8 cellular contexts compared by ENCODE assay signal in genomic region chr2:19899853-19900525, GRCh38. TPM values are rescaled to one million over a fixed set of nuclear protein-coding genes. Genes with fewer than 3 reads are reported as not detected.
DNase-seq lines count a peak whose midpoint lies in the region; ATAC-seq, FAIRE-seq and TF ChIP-seq lines count a peak whose summit lies in the region.

No MANE protein-coding gene starts in this region.

- peak overlapping the region; percentile 96 for H3K27ac Mint-ChIP-seq in Caco-2 (ENCODE audit: unreplicated experiment)

- peak overlapping the region; percentile 83; the same call in 1 of the 2 replicates for H2AFZ ChIP-seq in OCI-LY7 (ENCODE audit: low read length)

- peak overlapping the region; percentile 61 for H3K4me3 ChIP-seq in Caco-2 (ENCODE audit: low read depth, low read length)
- peak overlapping the region; percentile 89 for H3K4me3 ChIP-seq in OCI-LY7 (ENCODE audit: low read depth, low read length, poor library complexity, severe bottlenecking)
- H3K4me3 ChIP-seq in retinal pigment epithelial cell (ENCODE audit: low read length) = peak overlapping the region; percentile 72
- H3K4me3 ChIP-seq in testis = peak overlapping the region in 1 of 2 donors; percentile 83

- peaks cover 12% of the 10 kb centered on the region for H3K4me1 Mint-ChIP-seq in Caco-2 (ENCODE audit: low read depth, unreplicated experiment)

- no peaks in the 10 kb centered on the region for H3K9me2 ChIP-seq in OCI-LY7 (ENCODE audit: insufficient read depth, low read length)

- intact Hi-C loops in Caco-2 (cut with micrococcal nuclease; ENCODE audit: unreplicated experiment) = loop anchor here (2.0 kb wide), 1 partner anchor 33 kb away; no protein-coding TSS in a partner anchor
- intact Hi-C loops in OCI-LY7 (cut with micrococcal nuclease; ENCODE audit: unreplicated experiment) = loop anchor here (2.0 to 10.0 kb wide), 4 partner anchors 451 to 1338 kb away; partner anchors contain the start of genes LDAH, PUM2 and RDH14
- intact Hi-C loops in testis (cut with DNase I; ENCODE audit: low total_unique reads) = no loop called here

- H3K27me3 ChIP-seq in Caco-2 (replicated peaks; ENCODE audit: control insufficient read depth, insufficient read depth, low read length) (no peaks in the 10 kb centered on the region), testis (no peaks in the 10 kb centered on the region)

- BruUV-seq in Caco-2 (replicated peaks; lab: Mats Ljungman, UMichigan) = no TSS peak
- no TSS peak for BruUV-seq in OCI-LY7 (replicated peaks; lab: Mats Ljungman, UMichigan)

- POLR2A ChIA-PET in Caco-2 (lab: Charles Lee) = no interaction called here
- POLR2A ChIA-PET in OCI-LY7 (lab: Charles Lee) = interaction anchor here (0.5 to 1.0 kb wide), 8 partner anchors 8 to 120 kb away, joined by 3 to 4 read pairs (median 3); no protein-coding TSS in a partner anchor

- TF ChIP-seq CTCF in Caco-2 (IDR thresholded peaks at IDR 0.05; ENCODE audit: insufficient read depth in 1 of 2, low read depth in 1 of 2, low read length in 1 of 2, severe bottlenecking in 1 of 2, unreplicated experiment in 1 of 2) (no peak), OCI-LY7 (conservative IDR thresholded peaks at IDR 0.05; ENCODE audit: low read length) (no peak), retinal pigment epithelial cell (conservative IDR thresholded peaks at IDR 0.05; ENCODE audit: low read depth, low read length) (no peak), testis (IDR thresholded peaks at IDR 0.05) (no peak)

- H3K9me3 ChIP-seq in Caco-2 (no peaks in the 10 kb centered on the region), OCI-LY7 (ENCODE audit: low read length) (no peaks in the 10 kb centered on the region), testis (no peaks in the 10 kb centered on the region)

- H3K36me3 ChIP-seq in Caco-2 (ENCODE audit: control insufficient read depth, insufficient read depth, low read length) (no peaks in the 10 kb centered on the region), OCI-LY7 (ENCODE audit: insufficient read depth, low read length) (peaks cover 5% of the 10 kb centered on the region; the same call in 1 of the 2 replicates), testis (ENCODE audit: low read depth, missing control alignments) (no peaks in the 10 kb centered on the region)

- TF ChIP-seq POLR2A in testis (IDR thresholded peaks at IDR 0.05) = no peak

- peaks cover 21% of the 10 kb centered on the region for H3K36me3 Mint-ChIP-seq in Caco-2 (ENCODE audit: insufficient read depth, unreplicated experiment)

- 0 out of 2 replicates have a peak, but pooled peaks cover 8% of the 10 kb centered on the region for H4K20me1 ChIP-seq in OCI-LY7 (ENCODE audit: insufficient read depth, low read length)

- no peak for FAIRE-seq in RCC 7860 (lab: Jason Lieb, UNC)

- ATAC-seq in GM21367 (IDR thresholded peaks at IDR 0.05; ENCODE audit: unreplicated experiment) = peak; percentile 34

- peaks cover 63% of the 10 kb centered on the region for H3K79me2 ChIP-seq in OCI-LY7 (ENCODE audit: insufficient read depth, low read depth, low read length)

- no peaks in the 10 kb centered on the region for H3K27me3 Mint-ChIP-seq in Caco-2 (ENCODE audit: insufficient read depth, unreplicated experiment)

- H3K4me3 Mint-ChIP-seq in Caco-2 (ENCODE audit: unreplicated experiment) = peak overlapping the region; percentile 81

- DNase-seq in Caco-2 = no peak
- peak; percentile 12 for DNase-seq in OCI-LY7 (ENCODE audit: low spot score)
- DNase-seq in epithelial cell of prostate (ENCODE audit: low read depth, low spot score) = no peak
- DNase-seq in retinal pigment epithelial cell (ENCODE audit: low read depth) = no peak
- DNase-seq in DMS114 treated with DMSO at 0.1 percent for 48 hours (lab: John Stamatoyannopoulos, UW; ENCODE audit: unreplicated experiment) = no peak
- no peak for DNase-seq in testis
- no peak for DNase-seq in RCC 7860 (ENCODE audit: low spot score)

- CTCF ChIA-PET in Caco-2 (lab: Charles Lee) (interaction anchor here (0.6 kb wide), 1 partner anchor 68 kb away, joined by 3 read pairs; no protein-coding TSS in a partner anchor), OCI-LY7 (lab: Charles Lee; ENCODE audit: unreplicated experiment) (no interaction called here)

- no peaks in the 10 kb centered on the region for H3K9me3 Mint-ChIP-seq in Caco-2 (ENCODE audit: unreplicated experiment)

- 54 to 68% methylated on average over 3 of the region's 3 CpGs for WGBS in testis, 2 donors

- no peaks in the 10 kb centered on the region for H3K4me1 ChIP-seq in Caco-2
- H3K4me1 ChIP-seq in OCI-LY7 (ENCODE audit: insufficient read depth, low read length, poor library complexity, severe bottlenecking) = peaks cover 25% of the 10 kb centered on the region
- peaks cover 24% of the 10 kb centered on the region for H3K4me1 ChIP-seq in testis

- H3K27ac ChIP-seq in OCI-LY7 (ENCODE audit: low read depth, low read length, poor library complexity, severe bottlenecking) (peak overlapping the region; percentile 82), epithelial cell of prostate (peak overlapping the region; percentile 86), testis (peak overlapping the region in 1 of 2 donors; percentile 87)

- H3K4me2 ChIP-seq in OCI-LY7 (ENCODE audit: low read length) = peak overlapping the region; percentile 88

RNA-seq across cellular contexts. Expression of gene TTC32, which starts 1.8 kb away (rescaled TPM):
- 15.5 and 16.8 TPM in 2 replicates for total RNA-seq in Caco-2 (2022)
- 16.3 and 21.1 TPM in 2 replicates for total RNA-seq in OCI-LY7 (2014; rRNA removed; shearing (Covaris generic))
- total RNA-seq in OCI-LY7 (2022) = 26.3 and 32.9 TPM in 2 replicates
- total RNA-seq in testis = 10 to 100 TPM; 24.4 to 25.6 TPM
- polyA plus RNA-seq in testis (ENCODE audit: insufficient read depth, low read depth, low replicate concordance) = 29.9 TPM
